Comparison of ENCODE assay signal across 15 cellular contexts in the genomic region with DNA sequence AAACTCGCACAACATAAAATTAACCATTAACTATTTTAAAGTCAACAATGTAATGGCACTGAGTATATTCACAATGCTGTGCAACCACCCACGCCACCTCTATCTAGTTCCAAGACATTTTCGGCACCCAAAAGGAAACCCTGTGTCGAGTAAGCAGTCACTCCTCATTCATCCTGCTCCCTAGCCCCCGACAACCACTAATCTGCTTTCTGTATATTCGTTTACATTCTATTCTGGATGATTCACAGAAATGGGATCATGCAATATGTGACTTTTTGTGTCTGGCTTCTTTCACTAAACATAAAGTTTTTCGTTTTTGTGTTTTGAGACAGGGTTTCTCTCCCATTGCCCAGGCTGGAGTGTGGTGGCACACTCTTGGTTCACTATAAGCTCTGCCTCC.
DNase-seq lines count a peak whose midpoint lies in the region; ATAC-seq and TF ChIP-seq lines count a peak whose summit lies in the region.
"Had no signal": no experiment of that assay in that cellular context is flagged by ENCODE, and none has a peak within 500 bp of the region (broad histone marks: within the 10 kb centered on the region; RNA-seq: fewer than 3 reads in every experiment).

No MANE protein-coding gene starts in this region.

- H3K9me3 ChIP-seq in SK-N-MC (ENCODE audit: low read depth, low read length), result peaks cover 4% of the 10 kb centered on the region; the same call in 1 of the 2 replicates
- H3K9me3 ChIP-seq: neutrophil, sigmoid colon, tibial artery had no signal

- peak overlapping the region; percentile 44 for H3K27ac ChIP-seq in SK-N-MC
- H3K27ac ChIP-seq: neutrophil had no signal

- H3K4me3 ChIP-seq in SK-N-MC (no peak overlapping the region), fibroblast of mammary gland (ENCODE audit: control insufficient read depth, low read depth, low read length) (no peak overlapping the region), skeletal muscle cell (ENCODE audit: low read depth, low read length) (no peak overlapping the region)
- H3K4me3 ChIP-seq: sigmoid colon, tibial artery had no signal

- peak; percentile 87 for DNase-seq in HCEC 1CT
- no peak for DNase-seq in SK-N-MC (ENCODE audit: low read depth, low spot score)
- DNase-seq in fibroblast of mammary gland (ENCODE audit: low read depth), result peak; percentile 87
- DNase-seq in skeletal muscle cell (ENCODE audit: low read depth), result peak; percentile 66
- no peak for DNase-seq in DMS 273 treated with DMSO at 0.1 percent for 48 hours (lab: John Stamatoyannopoulos, UW)
- DNase-seq: activated gamma-delta T cell; CD4-positive, alpha-beta T cell; DND-41; immature natural killer cell; sigmoid colon; T-helper 17 cell; tibial artery had no signal

- no peak for ATAC-seq in GM18505 (IDR thresholded peaks at IDR 0.05; ENCODE audit: unreplicated experiment)
- no peak for ATAC-seq in HG02678 (IDR thresholded peaks at IDR 0.05; ENCODE audit: unreplicated experiment)
- ATAC-seq: T-helper 17 cell had no signal

- no peaks in the 10 kb centered on the region; the same call in 1 of the 2 replicates for H3K36me3 ChIP-seq in SK-N-MC (ENCODE audit: insufficient read depth, low read length)
- H3K36me3 ChIP-seq: neutrophil, sigmoid colon, tibial artery had no signal

- no peak for TF ChIP-seq CTCF in fibroblast of mammary gland (conservative IDR thresholded peaks at IDR 0.05; ENCODE audit: control insufficient read depth, insufficient read depth, low read depth, low read length)

- no peak overlapping the region for H3K9ac ChIP-seq in SK-N-MC (ENCODE audit: insufficient read length)

- TF ChIP-seq POLR2A in GM18505 (IDR thresholded peaks at IDR 0.05; ENCODE audit: borderline replicate concordance, extremely low read depth, insufficient read depth, insufficient read length), result no peak

Comparison
In these comparisons a context has a peak if more than half of its experiments do, and no peak if none do; other contexts are left out.
1. DNase-seq: peak in HCEC 1CT (single experiment), fibroblast of mammary gland (single experiment) and skeletal muscle cell (single experiment); none in SK-N-MC (single experiment) and DMS 273 treated with DMSO at 0.1 percent for 48 hours (single experiment).